ENCODE assay signal across 28 cellular contexts in genomic region chr1:7097938-7098592, GRCh38.
"Had no signal": no experiment of that assay in that cellular context is flagged by ENCODE, and none has a peak within 500 bp of the region (broad histone marks: within the 10 kb centered on the region; RNA-seq: fewer than 3 reads in every experiment).

No MANE protein-coding gene starts in this region.

- DNase-seq: activated CD4-positive, alpha-beta memory T cell treated with anti-CD3 and anti-CD28 coated beads for 36 hours; activated CD4-positive, alpha-beta T cell treated with anti-CD3 and anti-CD28 coated beads for 48 hours; activated CD8-positive, alpha-beta memory T cell treated with anti-CD3 and anti-CD28 coated beads, Interleukin-2, amount 50 U/mL, for 4 hours; activated gamma-delta T cell; activated naive CD4-positive, alpha-beta T cell treated with anti-CD3 and anti-CD28 coated beads, Interleukin-2, amount 10 ng/mL, durations not matched to agents 7 days and 5 days; activated naive CD8-positive, alpha-beta T cell treated with anti-CD3 and anti-CD28 coated beads, Interleukin-2, amount 10 ng/mL, durations not matched to agents 7 days and 5 days; activated T-cell treated with anti-CD3 and anti-CD28 coated beads, Interleukin-2, amount 50 U/mL, for 24 hours; caudate nucleus; cortex of kidney; foreskin fibroblast; islet precursor cell; left ventricle myocardium superior; mammary epithelial cell; ovary; stimulated activated CD4-positive, alpha-beta T cell treated with anti-CD3 and anti-CD28 coated beads, Interleukin-12 subunit alpha, Interleukin-12 subunit beta, amount 100 ng/mL, for 4 hours; stimulated activated CD4-positive, alpha-beta T cell treated with anti-CD3 and anti-CD28 coated beads, Interleukin-4, amount 100 ng/mL, for 1 hour; stimulated activated naive CD8-positive, alpha-beta T cell treated with anti-CD3 and anti-CD28 coated beads, Interleukin-15, Interleukin-2, amounts not matched to agents 100 U/mL and 50 U/mL, for 24 hours; SW 1271; T1000; upper lobe of left lung; WERI-Rb-1 had no signal

- FAIRE-seq: endothelial cell of umbilical vein had no signal

- H3K27ac ChIP-seq: ascending aorta, ovary, prostate gland, thoracic aorta, upper lobe of left lung, vagina, WERI-Rb-1 had no signal

- H3K36me3 ChIP-seq: ascending aorta, ovary, prostate gland, thoracic aorta, upper lobe of left lung, vagina, WERI-Rb-1 had no signal

- H3K4me3 ChIP-seq: ascending aorta, ovary, prostate gland, thoracic aorta, upper lobe of left lung, vagina had no signal

- H3K4me1 ChIP-seq: ascending aorta, prostate gland, upper lobe of left lung, vagina had no signal

- H3K9me3 ChIP-seq: ascending aorta, ovary, prostate gland, thoracic aorta, upper lobe of left lung, vagina had no signal

- H3K27me3 ChIP-seq: ascending aorta, ovary, upper lobe of left lung, vagina had no signal

- ATAC-seq: activated CD4-positive, CD25-positive, alpha-beta regulatory T cell treated with anti-CD3 and anti-CD28 coated beads, Interleukin-2, amount 50 U/mL, for 24 hours; esophagus mucosa; left ventricle myocardium superior; stimulated activated naive CD8-positive, alpha-beta T cell treated with anti-CD3 and anti-CD28 coated beads, Interleukin-15, Interleukin-2, amounts not matched to agents 100 U/mL and 50 U/mL, for 24 hours had no signal
